In genomic region chr9:119003882-119004617, GRCh38 we compare ENCODE assay signal across 18 cellular contexts.
DNase-seq lines count a peak whose midpoint lies in the region; ATAC-seq and TF ChIP-seq lines count a peak whose summit lies in the region.
"Had no signal": no experiment of that assay in that cellular context is flagged by ENCODE, and none has a peak within 500 bp of the region (broad histone marks: within the 10 kb centered on the region; RNA-seq: fewer than 3 reads in every experiment).

No MANE protein-coding gene starts in this region.

- DNase-seq in NCI-H226 (peak; percentile 76), esophagus squamous epithelium (lab: John Stamatoyannopoulos, UW) (no peak), mesenchymal stem cell (no peak), thyroid gland (no peak), SKM-1 treated with dmso at 0.1 percent for 144 hours (lab: John Stamatoyannopoulos, UW; ENCODE audit: unreplicated experiment) (no peak)
- no peak for DNase-seq in stimulated activated naive CD4-positive, alpha-beta T cell treated with Interleukin-2 at 50 U/mL for 16 hours (lab: John Stamatoyannopoulos, UW)
- no peak for DNase-seq in activated naive CD4-positive, alpha-beta T cell (lab: John Stamatoyannopoulos, UW)
- DNase-seq: activated naive CD8-positive, alpha-beta T cell treated with anti-CD3 and anti-CD28 coated beads, Interleukin-2, amount 10 ng/mL, durations not matched to agents 7 days and 5 days; activated T-cell treated with anti-CD3 and anti-CD28 coated beads for 4 hours; CD8-positive, alpha-beta T cell; GDM1; MM.1S; NCI-H2081 treated with DMSO at 0.1 percent for 48 hours; NCI-H774; RPMI8226 had no signal

- H4K8ac ChIP-seq in mesenchymal stem cell (ENCODE audit: low read length), result no peak overlapping the region

- no peak overlapping the region for H2BK5ac ChIP-seq in mesenchymal stem cell (ENCODE audit: low read depth, low read length, poor library complexity, severe bottlenecking)

- intact Hi-C loops in esophagus squamous epithelium (cut with DNase I), result no loop called here
- intact Hi-C loops in thyroid gland (cut with DNase I), result no loop called here

- no peaks in the 10 kb centered on the region for H3K27me3 ChIP-seq in esophagus squamous epithelium
- H3K27me3 ChIP-seq in mesenchymal stem cell (ENCODE audit: control insufficient read depth in 1 of 2, insufficient read depth in 1 of 2, low read length in 2 of 2), result no peaks in the 10 kb centered on the region
- H3K27me3 ChIP-seq in thyroid gland, result no peaks in the 10 kb centered on the region
- H3K27me3 ChIP-seq: ovary had no signal

- H2BK120ac ChIP-seq in mesenchymal stem cell (ENCODE audit: low read depth, low read length), result no peak overlapping the region

- H3K4me3 ChIP-seq in esophagus squamous epithelium (no peak overlapping the region), mesenchymal stem cell (ENCODE audit: insufficient read depth in 1 of 2, low read depth in 1 of 2, low read length in 2 of 2) (peak overlapping the region in 1 of 2 experiments; percentile 19), thyroid gland (replicated peaks in 1 of 3) (no peak overlapping the region)
- H3K4me3 ChIP-seq: ovary had no signal

- no peak overlapping the region for H3K18ac ChIP-seq in mesenchymal stem cell (ENCODE audit: low read depth in 1 of 2, low read length in 2 of 2)

- H3K27ac ChIP-seq in esophagus squamous epithelium (peak overlapping the region in 3 of 4 donors; percentile 11 to 79 (median 70)), mesenchymal stem cell (ENCODE audit: low read length, poor library complexity, severe bottlenecking) (peak overlapping the region; percentile 98), thyroid gland (peak overlapping the region; percentile 94 to 97 (median 94))
- H3K27ac ChIP-seq: ovary had no signal

- H3K9ac ChIP-seq in mesenchymal stem cell (ENCODE audit: low read length), result peak overlapping the region; percentile 71

- 69 to 71% methylated on average over 2 of the region's 2 CpGs for WGBS in esophagus squamous epithelium, 2 donors
- WGBS in mesenchymal stem cell, result 75% methylated on average over 1 of the region's 2 CpGs
- WGBS in thyroid gland, 2 donors, result 63 to 73% methylated on average over 2 of the region's 2 CpGs

- H3K4me2 ChIP-seq in mesenchymal stem cell (ENCODE audit: low read length, poor library complexity, severe bottlenecking), result no peak overlapping the region

- no peak overlapping the region for H3K23ac ChIP-seq in mesenchymal stem cell (ENCODE audit: low read length in 2 of 2)

- H3K79me1 ChIP-seq in mesenchymal stem cell (replicated peaks; ENCODE audit: low read length, poor library complexity, severe bottlenecking), result no peaks in the 10 kb centered on the region

- H3K4me1 ChIP-seq in esophagus squamous epithelium, result peaks cover 0 to 15% (median 0%) of the 10 kb centered on the region in 3 donors
- H3K4me1 ChIP-seq in mesenchymal stem cell (ENCODE audit: control insufficient read depth, insufficient read depth, low read depth, low read length), result peaks cover 1% of the 10 kb centered on the region
- H3K4me1 ChIP-seq in thyroid gland, result peaks cover 25 to 30% of the 10 kb centered on the region in 2 donors

- no peak for TF ChIP-seq POLR2A in esophagus squamous epithelium (IDR thresholded peaks at IDR 0.05)
- TF ChIP-seq POLR2A in thyroid gland (IDR thresholded peaks at IDR 0.05), result no peak

- no peak for ATAC-seq in HG03108 (IDR thresholded peaks at IDR 0.05; ENCODE audit: unreplicated experiment)
- ATAC-seq: CD8-positive, alpha-beta T cell; esophagus mucosa had no signal

- H3K9me3 ChIP-seq in esophagus squamous epithelium (no peaks in the 10 kb centered on the region), mesenchymal stem cell (ENCODE audit: control insufficient read depth, low read length) (no peaks in the 10 kb centered on the region), thyroid gland (no peaks in the 10 kb centered on the region)
- H3K9me3 ChIP-seq: ovary had no signal

- H2AK5ac ChIP-seq in mesenchymal stem cell (ENCODE audit: low read length, severe bottlenecking), result no peak overlapping the region

- no peak overlapping the region for H4K91ac ChIP-seq in mesenchymal stem cell (ENCODE audit: low read length)

- H3K36me3 ChIP-seq in esophagus squamous epithelium (no peaks in the 10 kb centered on the region), mesenchymal stem cell (ENCODE audit: control insufficient read depth in 1 of 2, insufficient read depth in 2 of 2, low read depth in 1 of 2, low read length in 2 of 2) (no peaks in the 10 kb centered on the region), thyroid gland (no peaks in the 10 kb centered on the region)
- H3K36me3 ChIP-seq: ovary had no signal

- H2BK12ac ChIP-seq in mesenchymal stem cell (ENCODE audit: low read length in 2 of 2), result no peak overlapping the region

- no peak for TF ChIP-seq CTCF in esophagus squamous epithelium (IDR thresholded peaks at IDR 0.05)
- TF ChIP-seq CTCF in thyroid gland (IDR thresholded peaks at IDR 0.05), result no peak

- no peak overlapping the region for H3K14ac ChIP-seq in mesenchymal stem cell (ENCODE audit: low read length in 2 of 2)

- H2BK15ac ChIP-seq in mesenchymal stem cell (ENCODE audit: low read depth, poor library complexity, severe bottlenecking), result no peak overlapping the region

- H2AFZ ChIP-seq in mesenchymal stem cell (ENCODE audit: low read depth, low read length), result no peak overlapping the region

- no peak overlapping the region for H3K4ac ChIP-seq in mesenchymal stem cell (ENCODE audit: low read depth in 1 of 2, low read length in 2 of 2)
